1 cellular context compared by ENCODE assay signal in genomic region chr10:91907033-91907594, GRCh38.
TF ChIP-seq lines count a peak whose summit lies in the region.

No MANE protein-coding gene starts in this region.

TF ChIP-seq in A549, 52 proteins besides CTCF, POLR2A, EP300 and RAD21 (continued from another document):
- TF ChIP-seq ELK1 (IDR thresholded peaks at IDR 0.05; ENCODE audit: low read depth, low read length) (no peak), NR3C1 (IDR thresholded peaks at IDR 0.05) (no peak), FOSB (CRISPR knock-in tag; IDR thresholded peaks at IDR 0.05) (no peak), RCOR1 (IDR thresholded peaks at IDR 0.05; ENCODE audit: low read depth, low read length) (no peak), CHD2 (IDR thresholded peaks at IDR 0.05; ENCODE audit: low read length, partially characterized antibody) (no peak), HEYL (CRISPR knock-in tag; IDR thresholded peaks at IDR 0.05) (no peak), PHF8 (IDR thresholded peaks at IDR 0.05; ENCODE audit: borderline replicate concordance, low read depth) (no peak)
